ENCODE assay signal across 12 cellular contexts in genomic region chr4:169225812-169226211, GRCh38. TPM values are rescaled to one million over a fixed set of nuclear protein-coding genes. Genes with fewer than 3 reads are reported as not detected.
DNase-seq lines count a peak whose midpoint lies in the region; ATAC-seq and TF ChIP-seq lines count a peak whose summit lies in the region.
"Had no signal": no experiment of that assay in that cellular context is flagged by ENCODE, and none has a peak within 500 bp of the region (broad histone marks: within the 10 kb centered on the region; RNA-seq: fewer than 3 reads in every experiment).

No MANE protein-coding gene starts in this region.

- intact Hi-C loops in Panc1 (cut with micrococcal nuclease; ENCODE audit: unreplicated experiment) (no loop called here), heart right ventricle (cut with DNase I) (no loop called here)

- in situ Hi-C loops in Panc1 (cut with HindIII; ENCODE audit: low pct_unique_long_range_greater_than_20kb, low sequenced_read_pairs) = no loop called here

- H3K4me1 ChIP-seq in Panc1 (ENCODE audit: control insufficient read depth, insufficient read depth, low read length) (peaks cover 9% of the 10 kb centered on the region), mesodermal cell (ENCODE audit: control insufficient read depth, insufficient read depth, low read length, poor library complexity, severe bottlenecking) (peaks cover 26% of the 10 kb centered on the region), heart right ventricle (peaks cover 2 to 45% (median 12%) of the 10 kb centered on the region in 9 donors)

- BruUV-seq in Panc1 (replicated peaks; lab: Mats Ljungman, UMichigan) = no TSS peak

- DNase-seq in Panc1 (ENCODE audit: low read depth, low spot score) = peak; percentile 55
- no peak for DNase-seq in coronary artery (ENCODE audit: low spot score)
- no peak for DNase-seq in NCI-H1436 (lab: John Stamatoyannopoulos, UW)
- DNase-seq in heart right ventricle = no peak
- DNase-seq in activated CD4-positive, alpha-beta T cell treated with anti-CD3 and anti-CD28 coated beads for 4 hours = no peak
- DNase-seq: DND-41, dorsolateral prefrontal cortex, immature natural killer cell, posterior cingulate gyrus had no signal

- peak; percentile 52 for ATAC-seq in GM18511 (IDR thresholded peaks at IDR 0.05; ENCODE audit: unreplicated experiment)
- ATAC-seq in HG02610 (IDR thresholded peaks at IDR 0.05; ENCODE audit: unreplicated experiment) = peak; percentile 51
- ATAC-seq in Panc1 = no peak
- no peak for ATAC-seq in heart right ventricle

- POLR2A ChIA-PET in Panc1 (lab: Charles Lee) = no interaction called here

- no peak overlapping the region for H3K4me3 ChIP-seq in Panc1 (ENCODE audit: low read depth in 2 of 2, low read length in 2 of 2)
- H3K4me3 ChIP-seq in mesodermal cell (ENCODE audit: extremely low read depth, insufficient read depth, low read length, poor library complexity, severe bottlenecking) = no peak overlapping the region
- no peak overlapping the region for H3K4me3 ChIP-seq in coronary artery
- no peak overlapping the region for H3K4me3 ChIP-seq in heart right ventricle
- H3K4me3 ChIP-seq: dorsolateral prefrontal cortex had no signal

- H3K36me3 ChIP-seq in Panc1 (ENCODE audit: control insufficient read depth, insufficient read depth, low read length) = no peaks in the 10 kb centered on the region
- no peaks in the 10 kb centered on the region for H3K36me3 ChIP-seq in mesodermal cell (ENCODE audit: control insufficient read depth, insufficient read depth, low read length)
- no peaks in the 10 kb centered on the region for H3K36me3 ChIP-seq in heart right ventricle

- H3K9me3 ChIP-seq in Panc1 (ENCODE audit: control insufficient read depth, insufficient read depth, low read depth, low read length) (no peaks in the 10 kb centered on the region), mesodermal cell (ENCODE audit: control insufficient read depth, low read length) (no peaks in the 10 kb centered on the region), heart right ventricle (no peaks in the 10 kb centered on the region)

- WGBS in mesodermal cell (ENCODE audit: insufficient coverage in 2 of 2), 2 experiments = 36 to 50% methylated on average over 1 of the region's 2 CpGs
- 47 to 50% methylated on average over 2 of the region's 2 CpGs for WGBS in heart right ventricle, 2 donors

- H3K27ac ChIP-seq in Panc1 (ENCODE audit: low read length) (peak overlapping the region; percentile 51; the same call in 1 of the 2 replicates), mesodermal cell (ENCODE audit: low read depth, low read length, severe bottlenecking) (peak overlapping the region; percentile 92), coronary artery (no peak overlapping the region), heart right ventricle (peak overlapping the region in 1 of 10 donors; percentile 37)

- CTCF ChIA-PET in Panc1 (lab: Charles Lee) = no interaction called here

- H3K27me3 ChIP-seq in Panc1 (ENCODE audit: control insufficient read depth, insufficient read depth, low read length) (no peaks in the 10 kb centered on the region), heart right ventricle (no peaks in the 10 kb centered on the region)
- H3K27me3 ChIP-seq: dorsolateral prefrontal cortex had no signal

- TF ChIP-seq CTCF in Panc1 (IDR thresholded peaks at IDR 0.05) (no peak), coronary artery (IDR thresholded peaks at IDR 0.05) (no peak), heart right ventricle (IDR thresholded peaks at IDR 0.05) (no peak)

RNA-seq across cellular contexts. Expression of gene SH3RF1, which starts 44.9 kb away (rescaled TPM):
- 11.5 TPM for total RNA-seq in Panc1 (2021; ENCODE audit: unreplicated experiment)
- 5.8 TPM for polyA plus RNA-seq in Panc1 (2012; ENCODE audit: insufficient read length)
- 15.4 TPM for polyA plus RNA-seq in mesodermal cell (2013, experiment 1 of 2)
- 12.3 TPM for polyA plus RNA-seq in mesodermal cell (2013, experiment 2 of 2)
- 10 to 100 TPM in 5 of 10 donors, 1 to 10 TPM in 5; 7.0 to 11.7 (median 9.9) TPM for total RNA-seq in heart right ventricle
- 1 to 10 TPM; 2.6 to 3.4 TPM for polyA plus RNA-seq in heart right ventricle

Comparison
In these comparisons a context has a peak if more than half of its experiments do, and no peak if none do; other contexts are left out.
1. ATAC-seq: peak in GM18511 (single experiment) and HG02610 (single experiment); none in Panc1 (single experiment) and heart right ventricle (0 of 8).
2. H3K27ac ChIP-seq: peak in Panc1 (single experiment) and mesodermal cell (single experiment); none in coronary artery (0 of 2).